37 cellular contexts compared by ENCODE assay signal in the genomic region with DNA sequence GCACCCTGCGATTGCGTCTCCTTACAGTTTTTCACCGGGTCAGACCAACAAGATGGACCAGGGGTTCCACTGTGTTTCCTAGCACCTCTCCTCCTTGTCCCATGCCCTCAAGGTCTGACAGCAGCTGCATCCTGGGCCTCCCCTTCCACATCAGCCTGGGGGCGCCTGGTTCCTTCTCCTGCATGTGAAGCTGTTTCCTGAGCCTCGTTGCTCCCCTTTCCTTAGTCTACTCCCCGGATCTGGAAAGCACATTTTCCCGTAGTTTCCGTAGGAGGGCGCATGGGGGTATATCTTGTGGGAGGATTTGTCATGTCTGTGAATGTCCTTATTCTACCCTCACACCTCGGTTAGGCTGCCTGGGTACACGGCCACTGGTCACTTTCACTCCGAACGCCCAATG.
"Had no signal": no experiment of that assay in that cellular context is flagged by ENCODE, and none has a peak within 500 bp of the region (broad histone marks: within the 10 kb centered on the region; RNA-seq: fewer than 3 reads in every experiment).

No MANE protein-coding gene starts in this region.

- H3K27ac ChIP-seq: adrenal gland, body of pancreas, cardiac muscle cell, colonic mucosa, dorsolateral prefrontal cortex, gastroesophageal sphincter, heart left ventricle, parathyroid adenoma, right atrium auricular region, suprapubic skin, tibial artery, upper lobe of right lung had no signal

- H3K36me3 ChIP-seq: adrenal gland, cardiac muscle cell, colonic mucosa, heart left ventricle, right atrium auricular region, suprapubic skin, tibial artery, upper lobe of right lung had no signal

- H3K9me3 Mint-ChIP-seq: activated naive CD4-positive, alpha-beta T cell treated with anti-CD3 and anti-CD28 coated beads for 36 hours; activated naive CD8-positive, alpha-beta T cell treated with anti-CD3 and anti-CD28 coated beads for 36 hours; activated T-helper 1 cell treated with anti-CD3 and anti-CD28 coated beads, Interleukin-12 subunit alpha, Interleukin-12 subunit beta, Interleukin-2, Interleukin-4 antibody, amounts not matched to agents 30 ng/mL and 10 ng/mL and 1 ng/mL, durations not matched to agents 14 hours and 24 hours and 36 hours; effector memory CD8-positive, alpha-beta T cell; immature natural killer cell; mesothelial cell of epicardium; naive thymus-derived CD4-positive, alpha-beta T cell had no signal

- H3K27ac Mint-ChIP-seq: activated naive CD4-positive, alpha-beta T cell treated with anti-CD3 and anti-CD28 coated beads for 36 hours; activated naive CD8-positive, alpha-beta T cell treated with anti-CD3 and anti-CD28 coated beads for 36 hours; activated T-helper 1 cell treated with anti-CD3 and anti-CD28 coated beads, Interleukin-12 subunit alpha, Interleukin-12 subunit beta, Interleukin-2, Interleukin-4 antibody, amounts not matched to agents 30 ng/mL and 10 ng/mL and 1 ng/mL, durations not matched to agents 14 hours and 24 hours and 36 hours; effector memory CD8-positive, alpha-beta T cell; immature natural killer cell; mesothelial cell of epicardium had no signal

- H3K4me3 Mint-ChIP-seq: activated naive CD4-positive, alpha-beta T cell treated with anti-CD3 and anti-CD28 coated beads for 36 hours; activated naive CD8-positive, alpha-beta T cell treated with anti-CD3 and anti-CD28 coated beads for 36 hours; activated T-helper 1 cell treated with anti-CD3 and anti-CD28 coated beads, Interleukin-12 subunit alpha, Interleukin-12 subunit beta, Interleukin-2, Interleukin-4 antibody, amounts not matched to agents 30 ng/mL and 10 ng/mL and 1 ng/mL, durations not matched to agents 14 hours and 24 hours and 36 hours; effector memory CD8-positive, alpha-beta T cell; immature natural killer cell; mesothelial cell of epicardium; naive thymus-derived CD4-positive, alpha-beta T cell; T-helper 17 cell had no signal

- ATAC-seq: body of pancreas; effector memory CD8-positive, alpha-beta T cell; gastroesophageal sphincter; heart left ventricle; left colon; naive thymus-derived CD4-positive, alpha-beta T cell; T-helper 17 cell; upper lobe of right lung had no signal

- H3K9ac ChIP-seq: parathyroid adenoma had no signal

- H3K9me3 ChIP-seq: adrenal gland, body of pancreas, colonic mucosa, gastroesophageal sphincter, heart left ventricle, right atrium auricular region, suprapubic skin, tibial artery, upper lobe of right lung had no signal

- H3K4me1 ChIP-seq: colonic mucosa, parathyroid adenoma had no signal

- H3K79me2 ChIP-seq: parathyroid adenoma had no signal

- H3K27me3 Mint-ChIP-seq: activated naive CD8-positive, alpha-beta T cell treated with anti-CD3 and anti-CD28 coated beads for 36 hours; effector memory CD8-positive, alpha-beta T cell; naive thymus-derived CD4-positive, alpha-beta T cell; T-helper 17 cell had no signal

- H2AFZ ChIP-seq: parathyroid adenoma had no signal

- H3K4me3 ChIP-seq: adrenal gland, body of pancreas, cardiac muscle cell, colonic mucosa, dorsolateral prefrontal cortex, gastroesophageal sphincter, heart left ventricle, right atrium auricular region, smooth muscle cell, suprapubic skin, tibial artery, upper lobe of right lung had no signal

- FAIRE-seq: endothelial cell of umbilical vein, kidney had no signal

- H3K4me2 ChIP-seq: smooth muscle cell had no signal

- H3K27me3 ChIP-seq: adrenal gland, body of pancreas, cardiac muscle cell, colonic mucosa, dorsolateral prefrontal cortex, gastroesophageal sphincter, heart left ventricle, right atrium auricular region, suprapubic skin, tibial artery, upper lobe of right lung had no signal

- DNase-seq: activated CD4-positive, alpha-beta T cell treated with anti-CD3 and anti-CD28 coated beads for 1 hour; activated CD4-positive, alpha-beta T cell treated with anti-CD3 and anti-CD28 coated beads, Interleukin-2, amount 50 U/mL, for 1 hour; activated CD8-positive, alpha-beta memory T cell treated with anti-CD3 and anti-CD28 coated beads for 24 hours; activated effector memory CD4-positive, alpha-beta T cell treated with anti-CD3 and anti-CD28 coated beads, Interleukin-2, amount 50 U/mL, for 16 hours; activated naive CD4-positive, alpha-beta T cell treated with anti-CD3 and anti-CD28 coated beads for 36 hours; activated naive CD8-positive, alpha-beta T cell treated with anti-CD3 and anti-CD28 coated beads for 36 hours; activated T-cell treated with anti-CD3 and anti-CD28 coated beads, Interleukin-2, amount 50 U/mL, for 1 hour; adrenal gland; aorta; body of pancreas; cerebellar nuclear complex; colonic mucosa; dorsolateral prefrontal cortex; effector memory CD8-positive, alpha-beta T cell; heart left ventricle; hypothalamus; immature natural killer cell; kidney; left colon; naive thymus-derived CD4-positive, alpha-beta T cell; occipital lobe; stimulated activated CD4-positive, alpha-beta T cell treated with anti-CD3 and anti-CD28 coated beads, Interleukin-15, amount 100 ng/mL, for 24 hours; stimulated activated CD4-positive, alpha-beta T cell treated with anti-CD3 and anti-CD28 coated beads, Interleukin-2, amount 100 ng/mL, for 24 hours; stimulated activated naive CD4-positive, alpha-beta T cell; T-helper 17 cell; T1000; tibial artery; upper lobe of right lung had no signal
